21 cellular contexts compared by ENCODE assay signal in the genomic region with DNA sequence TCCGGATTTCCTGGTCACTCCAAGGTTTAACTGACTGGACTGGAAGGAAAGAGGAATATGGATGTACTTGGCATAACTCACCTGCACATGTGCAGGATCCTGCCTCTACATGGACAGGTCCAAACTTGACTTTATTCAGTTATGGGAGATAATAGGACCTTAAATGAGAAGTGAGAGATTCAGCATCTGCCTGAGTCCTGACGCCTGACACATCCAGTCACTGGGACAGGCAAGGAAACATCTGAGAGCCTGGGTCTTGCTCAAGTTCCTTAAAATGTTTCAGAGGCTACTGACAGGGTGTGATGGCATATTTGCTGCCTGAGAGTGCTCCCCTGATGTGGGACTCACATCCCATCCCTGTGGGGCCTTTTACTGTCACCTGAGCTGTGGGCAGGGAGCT.
"Had no signal": no experiment of that assay in that cellular context is flagged by ENCODE, and none has a peak within 500 bp of the region (broad histone marks: within the 10 kb centered on the region; RNA-seq: fewer than 3 reads in every experiment).

No MANE protein-coding gene starts in this region.

- H3K4me3 ChIP-seq: lung, ovary, prostate gland, uterus had no signal

- H3K4me3 Mint-ChIP-seq: activated CD4-positive, alpha-beta T cell treated with anti-CD3 and anti-CD28 coated beads, Interleukin-2, amount 10 ng/mL, durations not matched to agents 7 days and 5 days; activated CD8-positive, alpha-beta memory T cell treated with anti-CD3 and anti-CD28 coated beads, Interleukin-2, amount 10 ng/mL, durations not matched to agents 7 days and 5 days; activated CD8-positive, alpha-beta T cell treated with anti-CD3 and anti-CD28 coated beads for 36 hours; activated naive CD8-positive, alpha-beta T cell treated with anti-CD3 and anti-CD28 coated beads, Interleukin-2, amount 50 U/mL, for 24 hours; immature natural killer cell; natural killer cell treated with Interleukin-12 subunit alpha and Interleukin-12 subunit beta and Interleukin-15 and Interleukin-18, amount 100 ng/mL, for 72 hours; stimulated activated naive B cell treated with anti-CD40 and anti-IgM and Interleukin-4, amounts not matched to agents 10 μg/mL and 1 μg/mL and 100 μg/mL, for 72 hours had no signal

- H3K4me1 Mint-ChIP-seq: activated CD4-positive, alpha-beta T cell treated with anti-CD3 and anti-CD28 coated beads, Interleukin-2, amount 10 ng/mL, durations not matched to agents 7 days and 5 days; activated CD8-positive, alpha-beta memory T cell treated with anti-CD3 and anti-CD28 coated beads, Interleukin-2, amount 10 ng/mL, durations not matched to agents 7 days and 5 days; activated naive CD8-positive, alpha-beta T cell treated with anti-CD3 and anti-CD28 coated beads, Interleukin-2, amount 50 U/mL, for 24 hours; immature natural killer cell; stimulated activated naive B cell treated with anti-CD40 and anti-IgM and Interleukin-4, amounts not matched to agents 10 μg/mL and 1 μg/mL and 100 μg/mL, for 72 hours had no signal

- H3K27me3 ChIP-seq: ovary, uterus had no signal

- H3K27me3 Mint-ChIP-seq: activated CD4-positive, alpha-beta T cell treated with anti-CD3 and anti-CD28 coated beads, Interleukin-2, amount 10 ng/mL, durations not matched to agents 7 days and 5 days; activated CD8-positive, alpha-beta memory T cell treated with anti-CD3 and anti-CD28 coated beads, Interleukin-2, amount 10 ng/mL, durations not matched to agents 7 days and 5 days; activated CD8-positive, alpha-beta T cell treated with anti-CD3 and anti-CD28 coated beads for 36 hours; activated naive CD8-positive, alpha-beta T cell treated with anti-CD3 and anti-CD28 coated beads, Interleukin-2, amount 50 U/mL, for 24 hours had no signal

- H3K36me3 Mint-ChIP-seq: activated CD8-positive, alpha-beta memory T cell treated with anti-CD3 and anti-CD28 coated beads, Interleukin-2, amount 10 ng/mL, durations not matched to agents 7 days and 5 days; immature natural killer cell; natural killer cell treated with Interleukin-12 subunit alpha and Interleukin-12 subunit beta and Interleukin-15 and Interleukin-18, amount 100 ng/mL, for 72 hours; stimulated activated naive B cell treated with anti-CD40 and anti-IgM and Interleukin-4, amounts not matched to agents 10 μg/mL and 1 μg/mL and 100 μg/mL, for 72 hours had no signal

- H3K9me3 Mint-ChIP-seq: activated CD8-positive, alpha-beta T cell treated with anti-CD3 and anti-CD28 coated beads for 36 hours had no signal

- ATAC-seq: activated CD4-positive, CD25-positive, alpha-beta regulatory T cell treated with anti-CD3 and anti-CD28 coated beads, Interleukin-2, amount 50 U/mL, for 24 hours; activated CD8-positive, alpha-beta memory T cell treated with anti-CD3 and anti-CD28 coated beads, Interleukin-2, amount 10 ng/mL, durations not matched to agents 7 days and 5 days; activated CD8-positive, alpha-beta T cell treated with anti-CD3 and anti-CD28 coated beads for 36 hours; activated naive CD8-positive, alpha-beta T cell treated with anti-CD3 and anti-CD28 coated beads, Interleukin-2, amount 50 U/mL, for 24 hours; left lobe of liver; stimulated activated naive B cell treated with anti-CD40 and anti-IgM and Interleukin-4, amounts not matched to agents 10 μg/mL and 1 μg/mL and 100 μg/mL, for 72 hours had no signal

- DNase-seq: activated CD4-positive, alpha-beta T cell treated with anti-CD3 and anti-CD28 coated beads, Interleukin-2, amount 10 ng/mL, durations not matched to agents 7 days and 5 days; activated CD8-positive, alpha-beta memory T cell treated with anti-CD3 and anti-CD28 coated beads, Interleukin-2, amount 10 ng/mL, durations not matched to agents 7 days and 5 days; activated CD8-positive, alpha-beta T cell treated with anti-CD3 and anti-CD28 coated beads for 36 hours; activated effector memory CD4-positive, alpha-beta T cell treated with anti-CD3 and anti-CD28 coated beads, Interleukin-2, amount 50 U/mL, for 16 hours; activated naive CD4-positive, alpha-beta T cell treated with anti-CD3 and anti-CD28 coated beads, Interleukin-2, amount 50 U/mL, for 16 hours; activated naive CD8-positive, alpha-beta T cell treated with anti-CD3 and anti-CD28 coated beads, Interleukin-2, amount 50 U/mL, for 24 hours; activated T-cell treated with anti-CD3 and anti-CD28 coated beads for 4 hours; foreskin melanocyte; immature natural killer cell; ovary; stimulated activated CD4-positive, alpha-beta T cell treated with anti-CD3 and anti-CD28 coated beads, Interleukin-2, amount 100 ng/mL, for 48 hours; stimulated activated CD8-positive, alpha-beta memory T cell treated with anti-CD3 and anti-CD28 coated beads, Interleukin-4, amount 100 ng/mL, for 48 hours; stimulated activated naive B cell treated with anti-CD40 and anti-IgM and Interleukin-4, amounts not matched to agents 10 μg/mL and 1 μg/mL and 100 μg/mL, for 72 hours; trophoblast cell; uterus had no signal

- H3K27ac Mint-ChIP-seq: activated CD4-positive, alpha-beta T cell treated with anti-CD3 and anti-CD28 coated beads, Interleukin-2, amount 10 ng/mL, durations not matched to agents 7 days and 5 days; activated CD8-positive, alpha-beta memory T cell treated with anti-CD3 and anti-CD28 coated beads, Interleukin-2, amount 10 ng/mL, durations not matched to agents 7 days and 5 days; activated CD8-positive, alpha-beta T cell treated with anti-CD3 and anti-CD28 coated beads for 36 hours; activated naive CD8-positive, alpha-beta T cell treated with anti-CD3 and anti-CD28 coated beads, Interleukin-2, amount 50 U/mL, for 24 hours; immature natural killer cell; natural killer cell treated with Interleukin-12 subunit alpha and Interleukin-12 subunit beta and Interleukin-15 and Interleukin-18, amount 100 ng/mL, for 72 hours; stimulated activated naive B cell treated with anti-CD40 and anti-IgM and Interleukin-4, amounts not matched to agents 10 μg/mL and 1 μg/mL and 100 μg/mL, for 72 hours had no signal

- H3K9me3 ChIP-seq: ovary, prostate gland, uterus had no signal

- H3K36me3 ChIP-seq: ovary, prostate gland, uterus had no signal

- H3K4me1 ChIP-seq: prostate gland, uterus had no signal

- H3K27ac ChIP-seq: ovary, prostate gland, uterus, VCaP had no signal
